ENCODE assay signal across 9 cellular contexts in the genomic region with DNA sequence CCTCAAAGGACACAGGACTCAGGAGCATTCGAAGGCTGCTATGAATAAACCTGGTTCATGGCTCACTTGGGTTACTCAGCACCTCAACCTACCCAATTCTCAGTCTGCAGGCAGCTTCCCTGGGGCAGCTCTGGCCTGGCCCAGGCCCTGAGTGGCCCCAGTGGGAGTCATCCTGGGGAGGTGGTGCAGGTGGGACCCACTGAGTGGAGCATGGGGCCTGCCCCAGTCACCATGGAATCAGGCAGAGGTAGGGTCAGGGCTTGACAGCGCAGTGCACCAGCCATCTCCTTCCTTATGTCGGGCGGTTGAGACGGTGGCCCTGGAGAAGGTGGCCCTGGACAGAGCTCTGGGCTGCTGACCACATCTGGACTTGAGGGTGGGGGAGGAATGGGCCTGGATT. TPM values are rescaled to one million over a fixed set of nuclear protein-coding genes. Genes with fewer than 3 reads are reported as not detected.
"Had no signal": no experiment of that assay in that cellular context is flagged by ENCODE, and none has a peak within 500 bp of the region (broad histone marks: within the 10 kb centered on the region; RNA-seq: fewer than 3 reads in every experiment).

No MANE protein-coding gene starts in this region.

- DNase-seq: H9, HCEC 1CT, IMR-90, KG1 had no signal

- H3K4me2 ChIP-seq: GM23338 had no signal

- FAIRE-seq: H1, H54, K562 had no signal

- H2AFZ ChIP-seq: GM23338 had no signal

- H3K4me3 ChIP-seq: GM23338, K562 had no signal

- H3K9me3 Mint-ChIP-seq: H9 had no signal

- ATAC-seq: GM23338, K562 had no signal

- H3K4me3 Mint-ChIP-seq: GM23338, H9 had no signal

RNA-seq across cellular contexts. Expression of gene PLEKHG4B, which starts 19.2 kb away (rescaled TPM):
- total RNA-seq: HT-29 had no signal
- polyA plus RNA-seq: K562 had no signal
